Comparison of ENCODE assay signal across 11 cellular contexts in genomic region chr11:27839226-27839913, GRCh38.
DNase-seq lines count a peak whose midpoint lies in the region; ATAC-seq, FAIRE-seq and TF ChIP-seq lines count a peak whose summit lies in the region.
"Had no signal": no experiment of that assay in that cellular context is flagged by ENCODE, and none has a peak within 500 bp of the region (broad histone marks: within the 10 kb centered on the region; RNA-seq: fewer than 3 reads in every experiment).

No MANE protein-coding gene starts in this region.

- POLR2A ChIA-PET in A549 (lab: Yijun Ruan, JAX), result no interaction called here
- POLR2A ChIA-PET in T-cell (lab: Charles Lee), result no interaction called here

- 41% methylated on average over 3 of the region's 3 CpGs for WGBS in A549 (ENCODE audit: missing lambda C conversion rate)

- DNase-seq in A549 (ENCODE audit: low read depth in 1 of 2, low spot score in 1 of 2), result peak in 1 of 2 experiments; percentile 21
- no peak for DNase-seq in GM18507 (ENCODE audit: extremely low spot score, insufficient read length, low read depth)
- peak; percentile 56 for DNase-seq in OCI-M1 (lab: John Stamatoyannopoulos, UW)
- DNase-seq in fibroblast of peridontal ligament (ENCODE audit: extremely low read depth), result peak; percentile 60
- no peak for DNase-seq in T-cell
- no peak for DNase-seq in NCI-H1930 (lab: John Stamatoyannopoulos, UW)
- DNase-seq in activated naive CD4-positive, alpha-beta T cell (lab: John Stamatoyannopoulos, UW), result no peak
- DNase-seq in activated naive CD4-positive, alpha-beta T cell treated with anti-CD3 and anti-CD28 coated beads for 36 hours, result no peak
- DNase-seq: activated CD4-positive, alpha-beta T cell treated with anti-CD3 and anti-CD28 coated beads, Interleukin-2, amount 10 ng/mL, durations not matched to agents 24 days and 14 days had no signal

- H3K27me3 Mint-ChIP-seq in T-cell, result peaks cover 1 to 7% of the 10 kb centered on the region in 2 donors
- H3K27me3 Mint-ChIP-seq in activated naive CD4-positive, alpha-beta T cell treated with anti-CD3 and anti-CD28 coated beads for 36 hours (ENCODE audit: low read depth), result peaks cover 8% of the 10 kb centered on the region
- H3K27me3 Mint-ChIP-seq: activated CD4-positive, alpha-beta T cell treated with anti-CD3 and anti-CD28 coated beads, Interleukin-2, amount 10 ng/mL, durations not matched to agents 24 days and 14 days had no signal

- no peak overlapping the region for H3K27ac Mint-ChIP-seq in T-cell
- H3K27ac Mint-ChIP-seq in activated naive CD4-positive, alpha-beta T cell treated with anti-CD3 and anti-CD28 coated beads for 36 hours, result no peak overlapping the region
- H3K27ac Mint-ChIP-seq: activated CD4-positive, alpha-beta T cell treated with anti-CD3 and anti-CD28 coated beads, Interleukin-2, amount 10 ng/mL, durations not matched to agents 24 days and 14 days had no signal

- intact Hi-C loops in activated naive CD4-positive, alpha-beta T cell treated with anti-CD3 and anti-CD28 coated beads for 36 hours (cut with micrococcal nuclease), result no loop called here

- H3K9me3 ChIP-seq in A549, result no peaks in the 10 kb centered on the region
- H3K9me3 ChIP-seq: HAP-1 had no signal

- H3K27ac ChIP-seq in A549, result peak overlapping the region in 1 of 2 experiments; percentile 38; a peak in 2 of 6 replicates

- H3K4me3 Mint-ChIP-seq in T-cell, result no peak overlapping the region
- no peak overlapping the region for H3K4me3 Mint-ChIP-seq in activated naive CD4-positive, alpha-beta T cell treated with anti-CD3 and anti-CD28 coated beads for 36 hours
- H3K4me3 Mint-ChIP-seq: activated CD4-positive, alpha-beta T cell treated with anti-CD3 and anti-CD28 coated beads, Interleukin-2, amount 10 ng/mL, durations not matched to agents 24 days and 14 days had no signal

- H3K9me3 Mint-ChIP-seq in T-cell, result peaks cover 0 to 8% (median 4%) of the 10 kb centered on the region in 3 donors
- no peaks in the 10 kb centered on the region for H3K9me3 Mint-ChIP-seq in activated naive CD4-positive, alpha-beta T cell treated with anti-CD3 and anti-CD28 coated beads for 36 hours
- H3K9me3 Mint-ChIP-seq: activated CD4-positive, alpha-beta T cell treated with anti-CD3 and anti-CD28 coated beads, Interleukin-2, amount 10 ng/mL, durations not matched to agents 24 days and 14 days had no signal

- no peaks in the 10 kb centered on the region for H3K4me1 ChIP-seq in A549
- H3K4me1 ChIP-seq: HAP-1 had no signal

- CTCF ChIA-PET in A549 (lab: Yijun Ruan, JAX), result interaction anchor here (0.9 to 1.6 kb wide), 6 partner anchors 13 to 1495 kb away, joined by 3 to 6 read pairs (median 3); no protein-coding TSS in a partner anchor
- CTCF ChIA-PET in T-cell (lab: Charles Lee), result interaction anchor here in 1 of 2 donors (1.4 kb wide), 1 partner anchor 690 kb away, joined by 4 read pairs; no protein-coding TSS in a partner anchor
- CTCF ChIA-PET in activated naive CD4-positive, alpha-beta T cell treated with anti-CD3 and anti-CD28 coated beads for 36 hours (lab: Charles Lee), result no interaction called here

- no peaks in the 10 kb centered on the region for H3K36me3 Mint-ChIP-seq in T-cell
- no peaks in the 10 kb centered on the region for H3K36me3 Mint-ChIP-seq in activated naive CD4-positive, alpha-beta T cell treated with anti-CD3 and anti-CD28 coated beads for 36 hours (ENCODE audit: low read depth)

- no peak overlapping the region for H3K4me2 ChIP-seq in A549

- TF ChIP-seq EP300 in A549 (IDR thresholded peaks at IDR 0.05), result no peak

- H3K4me1 Mint-ChIP-seq in T-cell, result no peaks in the 10 kb centered on the region
- no peaks in the 10 kb centered on the region for H3K4me1 Mint-ChIP-seq in activated naive CD4-positive, alpha-beta T cell treated with anti-CD3 and anti-CD28 coated beads for 36 hours (ENCODE audit: low read depth)
- H3K4me1 Mint-ChIP-seq: activated CD4-positive, alpha-beta T cell treated with anti-CD3 and anti-CD28 coated beads, Interleukin-2, amount 10 ng/mL, durations not matched to agents 24 days and 14 days had no signal

- H3K4me3 ChIP-seq in A549, result no peak overlapping the region
- H3K4me3 ChIP-seq: HAP-1 had no signal

- ATAC-seq in A549 (no peak), T-cell (replicated peaks in 1 of 4) (no peak)

- peak in 1 of 2 experiments; percentile 46; a peak in 4 of 5 replicates for TF ChIP-seq RAD21 in A549 (conservative IDR thresholded peaks at IDR 0.05 in 1 of 2, IDR thresholded peaks at IDR 0.05 in 1 of 2)

- no peak for TF ChIP-seq POLR2A in A549 (IDR thresholded peaks at IDR 0.05; ENCODE audit: low read length)

- peak; percentile 47 for TF ChIP-seq CTCF in A549 (IDR thresholded peaks at IDR 0.05)

- no peak for FAIRE-seq in A549 (lab: Jason Lieb, UNC)
- peak; percentile 48 for FAIRE-seq in GM18507 (lab: Jason Lieb, UNC)
- FAIRE-seq: colon had no signal

TF ChIP-seq in A549, 52 proteins besides CTCF, POLR2A, EP300 and RAD21:
- TF ChIP-seq SMC3 (IDR thresholded peaks at IDR 0.05) (peak; percentile 47), HMGXB4 (CRISPR knock-in tag; IDR thresholded peaks at IDR 0.05; ENCODE audit: borderline replicate concordance) (no peak), RARB (CRISPR knock-in tag; IDR thresholded peaks at IDR 0.05) (no peak)

Comparison
In these comparisons a context has a peak if more than half of its experiments do, and no peak if none do; other contexts are left out.
1. DNase-seq: peak in OCI-M1 (single experiment) and fibroblast of peridontal ligament (single experiment); none in GM18507 (single experiment), T-cell (0 of 34), NCI-H1930 (0 of 2), activated naive CD4-positive, alpha-beta T cell (0 of 4) and activated naive CD4-positive, alpha-beta T cell treated with anti-CD3 and anti-CD28 coated beads for 36 hours (single experiment).